Comparison of ENCODE assay signal across 13 cellular contexts in the genomic region with DNA sequence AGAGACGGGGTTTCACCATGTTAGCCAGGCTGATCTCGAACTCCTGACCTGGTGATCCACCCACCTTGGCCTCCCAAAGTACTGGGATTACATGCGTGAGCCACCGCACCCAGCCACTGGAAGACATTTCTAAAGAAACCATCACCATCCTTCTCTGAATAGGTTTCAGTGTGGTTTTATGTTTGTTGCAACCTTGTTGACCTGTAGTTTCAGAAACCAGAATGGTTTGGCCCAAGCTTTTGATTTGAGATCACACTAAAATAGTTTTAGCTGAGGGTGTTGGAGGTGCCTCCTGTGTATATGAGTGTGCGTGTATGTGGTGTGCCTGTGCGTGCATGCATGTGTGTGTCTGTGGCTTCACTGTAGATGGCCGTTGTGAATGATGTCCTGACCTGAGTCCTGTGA. TPM values are rescaled to one million over a fixed set of nuclear protein-coding genes. Genes with fewer than 3 reads are reported as not detected.
DNase-seq lines count a peak whose midpoint lies in the region; ATAC-seq and TF ChIP-seq lines count a peak whose summit lies in the region.
"Had no signal": no experiment of that assay in that cellular context is flagged by ENCODE, and none has a peak within 500 bp of the region (broad histone marks: within the 10 kb centered on the region; RNA-seq: fewer than 3 reads in every experiment).

No MANE protein-coding gene starts in this region.

- TF ChIP-seq CTCF in activated CD8-positive, alpha-beta T cell treated with anti-CD3 and anti-CD28 coated beads for 36 hours (IDR thresholded peaks at IDR 0.05) = no peak
- TF ChIP-seq CTCF in nephron progenitor cell (IDR thresholded peaks at IDR 0.05) (no peak), endothelial cell (IDR thresholded peaks at IDR 0.05; ENCODE audit: unreplicated experiment) (no peak)

- H3K27me3 Mint-ChIP-seq in activated CD4-positive, alpha-beta T cell treated with anti-CD3 and anti-CD28 coated beads, Interleukin-2, amount 10 ng/mL, durations not matched to agents 24 days and 14 days = no peaks in the 10 kb centered on the region
- H3K27me3 Mint-ChIP-seq in activated CD8-positive, alpha-beta T cell treated with anti-CD3 and anti-CD28 coated beads for 36 hours = no peaks in the 10 kb centered on the region
- H3K27me3 Mint-ChIP-seq in nephron progenitor cell (ENCODE audit: low read depth, poor library complexity) = no peaks in the 10 kb centered on the region
- H3K27me3 Mint-ChIP-seq in endothelial cell (ENCODE audit: unreplicated experiment) = peaks cover 7% of the 10 kb centered on the region

- intact Hi-C loops in activated CD4-positive, alpha-beta T cell treated with anti-CD3 and anti-CD28 coated beads, Interleukin-2, amount 10 ng/mL, durations not matched to agents 24 days and 14 days (cut with micrococcal nuclease) = no loop called here
- intact Hi-C loops in activated CD8-positive, alpha-beta T cell treated with anti-CD3 and anti-CD28 coated beads for 36 hours (cut with micrococcal nuclease) = loop anchor here (5.0 kb wide), 1 partner anchor 59 kb away; no protein-coding TSS in a partner anchor

- CTCF ChIA-PET in activated CD8-positive, alpha-beta T cell treated with anti-CD3 and anti-CD28 coated beads for 36 hours (lab: Charles Lee) = interaction anchor here (0.9 to 2.8 kb wide), 8 partner anchors 9 to 98 kb away, joined by 3 to 30 read pairs (median 6); no protein-coding TSS in a partner anchor

- H3K4me1 Mint-ChIP-seq in activated CD4-positive, alpha-beta T cell treated with anti-CD3 and anti-CD28 coated beads, Interleukin-2, amount 10 ng/mL, durations not matched to agents 24 days and 14 days = peaks cover 84% of the 10 kb centered on the region
- peaks cover 92% of the 10 kb centered on the region for H3K4me1 Mint-ChIP-seq in activated CD8-positive, alpha-beta T cell treated with anti-CD3 and anti-CD28 coated beads for 36 hours (ENCODE audit: low read depth)
- H3K4me1 Mint-ChIP-seq in nephron progenitor cell (peaks cover 54% of the 10 kb centered on the region), endothelial cell (ENCODE audit: unreplicated experiment) (peaks cover under 1% of the 10 kb centered on the region)

- H3K9me3 Mint-ChIP-seq in activated CD4-positive, alpha-beta T cell treated with anti-CD3 and anti-CD28 coated beads, Interleukin-2, amount 10 ng/mL, durations not matched to agents 24 days and 14 days = no peaks in the 10 kb centered on the region
- H3K9me3 Mint-ChIP-seq in activated CD8-positive, alpha-beta T cell treated with anti-CD3 and anti-CD28 coated beads for 36 hours = peaks cover 1% of the 10 kb centered on the region
- H3K9me3 Mint-ChIP-seq in nephron progenitor cell = no peaks in the 10 kb centered on the region
- H3K9me3 Mint-ChIP-seq in endothelial cell (ENCODE audit: unreplicated experiment) = no peaks in the 10 kb centered on the region
- H3K9me3 Mint-ChIP-seq: neural progenitor cell had no signal

- ATAC-seq in HG02885 (IDR thresholded peaks at IDR 0.05; ENCODE audit: poor library complexity, unreplicated experiment) (peak; percentile 52), HG03196 (IDR thresholded peaks at IDR 0.05; ENCODE audit: unreplicated experiment) (no peak)
- peak; percentile 33 for ATAC-seq in activated CD8-positive, alpha-beta T cell treated with anti-CD3 and anti-CD28 coated beads for 36 hours
- ATAC-seq: Right ventricle myocardium inferior had no signal

- H3K4me3 Mint-ChIP-seq in activated CD4-positive, alpha-beta T cell treated with anti-CD3 and anti-CD28 coated beads, Interleukin-2, amount 10 ng/mL, durations not matched to agents 24 days and 14 days = peak overlapping the region; percentile 73
- peak overlapping the region; percentile 3 for H3K4me3 Mint-ChIP-seq in activated CD8-positive, alpha-beta T cell treated with anti-CD3 and anti-CD28 coated beads for 36 hours
- H3K4me3 Mint-ChIP-seq in nephron progenitor cell = no peak overlapping the region
- H3K4me3 Mint-ChIP-seq in endothelial cell (ENCODE audit: unreplicated experiment) = no peak overlapping the region
- H3K4me3 Mint-ChIP-seq: neural progenitor cell had no signal

- H3K36me3 Mint-ChIP-seq in activated CD4-positive, alpha-beta T cell treated with anti-CD3 and anti-CD28 coated beads, Interleukin-2, amount 10 ng/mL, durations not matched to agents 24 days and 14 days (ENCODE audit: low read depth) = peaks cover 19% of the 10 kb centered on the region
- peaks cover 18% of the 10 kb centered on the region for H3K36me3 Mint-ChIP-seq in activated CD8-positive, alpha-beta T cell treated with anti-CD3 and anti-CD28 coated beads for 36 hours (ENCODE audit: low read depth)
- peaks cover 21% of the 10 kb centered on the region for H3K36me3 Mint-ChIP-seq in nephron progenitor cell (ENCODE audit: low read depth)
- peaks cover 13% of the 10 kb centered on the region for H3K36me3 Mint-ChIP-seq in endothelial cell (ENCODE audit: low read depth, unreplicated experiment)

- POLR2A ChIA-PET in activated CD8-positive, alpha-beta T cell treated with anti-CD3 and anti-CD28 coated beads for 36 hours (lab: Charles Lee) = interaction anchor here (0.9 to 4.0 kb wide), 9 partner anchors 7 to 25 kb away, joined by 3 to 27 read pairs (median 8); no protein-coding TSS in a partner anchor

- peak; percentile 70 for DNase-seq in activated CD4-positive, alpha-beta T cell treated with anti-CD3 and anti-CD28 coated beads, Interleukin-2, amount 10 ng/mL, durations not matched to agents 24 days and 14 days
- DNase-seq in activated CD4-positive, alpha-beta T cell treated with anti-CD3 and anti-CD28 coated beads, Interleukin-2, amount 50 U/mL, for 1 hour = no peak
- DNase-seq in activated CD8-positive, alpha-beta T cell treated with anti-CD3 and anti-CD28 coated beads for 36 hours = peak; percentile 56
- DNase-seq in nephron progenitor cell (no peak), endothelial cell (ENCODE audit: low spot score) (no peak), NCI-H1436 treated with DMSO at 0.1 percent for 48 hours (lab: John Stamatoyannopoulos, UW) (no peak)
- DNase-seq: 8988T; NCI-H1092 treated with DMSO at 0.1 percent for 48 hours; NK-92 treated with Interleukin-12 subunit alpha and Interleukin-12 subunit beta, amount 100 ng/mL, for 24 hours had no signal

- H3K27ac Mint-ChIP-seq in activated CD4-positive, alpha-beta T cell treated with anti-CD3 and anti-CD28 coated beads, Interleukin-2, amount 10 ng/mL, durations not matched to agents 24 days and 14 days = peak overlapping the region; percentile 86
- peak overlapping the region; percentile 96 for H3K27ac Mint-ChIP-seq in activated CD8-positive, alpha-beta T cell treated with anti-CD3 and anti-CD28 coated beads for 36 hours
- H3K27ac Mint-ChIP-seq in nephron progenitor cell (peak overlapping the region; percentile 75), endothelial cell (ENCODE audit: unreplicated experiment) (no peak overlapping the region)
- H3K27ac Mint-ChIP-seq: neural progenitor cell had no signal

RNA-seq across cellular contexts. Expression of a gene that starts 26.2 kb away (rescaled TPM):
- 40.2 and 45.0 TPM in 2 replicates for total RNA-seq in activated CD4-positive, alpha-beta T cell treated with anti-CD3 and anti-CD28 coated beads, Interleukin-2, amount 10 ng/mL, durations not matched to agents 24 days and 14 days
- 10 to 100 TPM; 46.7 to 46.9 TPM for total RNA-seq in activated CD8-positive, alpha-beta T cell treated with anti-CD3 and anti-CD28 coated beads for 36 hours
- total RNA-seq in endothelial cell (ENCODE audit: unreplicated experiment) = 26.8 TPM

Comparison
In these comparisons a context has a peak if more than half of its experiments do, and no peak if none do; other contexts are left out.
1. DNase-seq: peak in activated CD4-positive, alpha-beta T cell treated with anti-CD3 and anti-CD28 coated beads, Interleukin-2, amount 10 ng/mL, durations not matched to agents 24 days and 14 days (single experiment) and activated CD8-positive, alpha-beta T cell treated with anti-CD3 and anti-CD28 coated beads for 36 hours (single experiment); none in activated CD4-positive, alpha-beta T cell treated with anti-CD3 and anti-CD28 coated beads, Interleukin-2, amount 50 U/mL, for 1 hour (single experiment), nephron progenitor cell (single experiment), endothelial cell (single experiment) and NCI-H1436 treated with DMSO at 0.1 percent for 48 hours (single experiment).
2. H3K4me3 Mint-ChIP-seq: peak in activated CD4-positive, alpha-beta T cell treated with anti-CD3 and anti-CD28 coated beads, Interleukin-2, amount 10 ng/mL, durations not matched to agents 24 days and 14 days (single experiment) and activated CD8-positive, alpha-beta T cell treated with anti-CD3 and anti-CD28 coated beads for 36 hours (single experiment); none in nephron progenitor cell (single experiment) and endothelial cell (single experiment).